ENCODE assay signal across 1 cellular context in the genomic region with DNA sequence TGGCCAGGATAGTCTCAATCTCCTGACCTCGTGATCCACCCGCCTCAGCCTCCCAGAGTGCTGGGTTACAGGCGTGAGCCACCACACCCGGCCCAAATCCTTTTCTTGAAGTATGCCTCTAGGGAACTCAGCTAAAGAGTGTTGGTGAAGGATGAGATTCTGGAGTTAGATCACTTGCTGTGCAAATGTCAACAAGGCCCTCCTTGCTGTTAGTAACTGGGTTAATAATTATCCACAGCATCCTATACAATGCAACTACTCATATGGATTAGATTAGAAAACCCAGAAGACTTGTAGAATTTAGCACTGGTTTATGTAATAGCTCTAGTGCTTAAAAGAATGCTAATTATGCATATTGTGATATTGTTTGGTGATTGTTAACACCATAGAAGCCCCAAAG.
TF ChIP-seq lines count a peak whose summit lies in the region.

No MANE protein-coding gene starts in this region.

TF ChIP-seq in HepG2, 621 proteins besides CTCF, POLR2A, EP300 and RAD21 (continued from another document):
- TF ChIP-seq, protein P1, sequence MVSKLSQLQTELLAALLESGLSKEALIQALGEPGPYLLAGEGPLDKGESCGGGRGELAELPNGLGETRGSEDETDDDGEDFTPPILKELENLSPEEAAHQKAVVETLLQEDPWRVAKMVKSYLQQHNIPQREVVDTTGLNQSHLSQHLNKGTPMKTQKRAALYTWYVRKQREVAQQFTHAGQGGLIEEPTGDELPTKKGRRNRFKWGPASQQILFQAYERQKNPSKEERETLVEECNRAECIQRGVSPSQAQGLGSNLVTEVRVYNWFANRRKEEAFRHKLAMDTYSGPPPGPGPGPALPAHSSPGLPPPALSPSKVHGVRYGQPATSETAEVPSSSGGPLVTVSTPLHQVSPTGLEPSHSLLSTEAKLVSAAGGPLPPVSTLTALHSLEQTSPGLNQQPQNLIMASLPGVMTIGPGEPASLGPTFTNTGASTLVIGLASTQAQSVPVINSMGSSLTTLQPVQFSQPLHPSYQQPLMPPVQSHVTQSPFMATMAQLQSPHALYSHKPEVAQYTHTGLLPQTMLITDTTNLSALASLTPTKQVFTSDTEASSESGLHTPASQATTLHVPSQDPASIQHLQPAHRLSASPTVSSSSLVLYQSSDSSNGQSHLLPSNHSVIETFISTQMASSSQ (IDR thresholded peaks at IDR 0.05; ENCODE audit: low read depth) = peak; percentile 81
- TF ChIP-seq, protein P1 (CRISPR knock-in tag; IDR thresholded peaks at IDR 0.05; ENCODE audit: borderline replicate concordance) = peak; percentile 34; the same call in 1 of the 2 replicates
- peak; percentile 57; the same call in 1 of the 2 replicates for TF ChIP-seq FOXK1 (CRISPR knock-in tag; IDR thresholded peaks at IDR 0.05; ENCODE audit: borderline replicate concordance, low read depth)
